ENCODE assay signal across 17 cellular contexts in genomic region chrX:101416691-101417090, GRCh38. TPM values are rescaled to one million over a fixed set of nuclear protein-coding genes. Genes with fewer than 3 reads are reported as not detected.
A peak's percentile ranks its signal among the peaks of the same experiment; 100 is the strongest.
DNase-seq lines count a peak whose midpoint lies in the region; ATAC-seq and TF ChIP-seq lines count a peak whose summit lies in the region.
"Had no signal": no experiment of that assay in that cellular context is flagged by ENCODE, and none has a peak within 500 bp of the region (broad histone marks: within the 10 kb centered on the region; RNA-seq: fewer than 3 reads in every experiment).

No MANE protein-coding gene starts in this region.

- H3K4me1 Mint-ChIP-seq in CD4-positive, alpha-beta T cell (ENCODE audit: low read depth): peaks cover 67% of the 10 kb centered on the region
- peaks cover 39 to 59% (median 39%) of the 10 kb centered on the region in 3 donors for H3K4me1 Mint-ChIP-seq in T-cell
- peaks cover 33 to 50% of the 10 kb centered on the region in 2 donors for H3K4me1 Mint-ChIP-seq in natural killer cell treated with Interleukin-12 subunit alpha and Interleukin-12 subunit beta and Interleukin-15 and Interleukin-18, amount 100 ng/mL, for 72 hours (ENCODE audit: low read depth in 2 of 2)

- no peaks in the 10 kb centered on the region for H3K27me3 ChIP-seq in CD4-positive, alpha-beta T cell (ENCODE audit: control insufficient read depth, insufficient read depth, low read length)
- H3K27me3 ChIP-seq in dorsolateral prefrontal cortex: peaks cover 0 to 82% (median 31%) of the 10 kb centered on the region in 45 donors
- H3K27me3 ChIP-seq: cardiac muscle cell, right lobe of liver had no signal

- no peak overlapping the region for H3K4me3 ChIP-seq in dorsolateral prefrontal cortex
- H3K4me3 ChIP-seq: cardiac muscle cell, right lobe of liver had no signal

- intact Hi-C loops in CD4-positive, alpha-beta T cell (cut with DNase I, micrococcal nuclease): loop anchor here (5.0 to 10.0 kb wide), 6 partner anchors 69 to 1446 kb away; partner anchors contain the start of genes ZMAT1 (in 2 of the 2), GPRASP1 (in 1 of the 2) and TIMM8A (in 1 of the 2)
- intact Hi-C loops in dorsolateral prefrontal cortex (cut with DNase I): loop anchor here (5.0 kb wide), 1 partner anchor 381 kb away; no protein-coding TSS in a partner anchor

- no peak overlapping the region for H3K27ac ChIP-seq in CD4-positive, alpha-beta T cell (ENCODE audit: low read depth, low read length)
- H3K27ac ChIP-seq in dorsolateral prefrontal cortex: peak overlapping the region in 39 of 59 donors; percentile 67 to 99 (median 93)

- ATAC-seq in CD4-positive, alpha-beta T cell (ENCODE audit: poor library complexity): no peak
- ATAC-seq in T-cell (replicated peaks in 1 of 4) (no peak), GM21717 (IDR thresholded peaks at IDR 0.05; ENCODE audit: unreplicated experiment) (no peak), HG02678 (IDR thresholded peaks at IDR 0.05; ENCODE audit: unreplicated experiment) (no peak), GM21737 (IDR thresholded peaks at IDR 0.05; ENCODE audit: unreplicated experiment) (no peak)
- no peak for ATAC-seq in natural killer cell treated with Interleukin-12 subunit alpha and Interleukin-12 subunit beta and Interleukin-15 and Interleukin-18, amount 100 ng/mL, for 72 hours
- ATAC-seq: right lobe of liver had no signal

- no peak for TF ChIP-seq CTCF in CD4-positive, alpha-beta T cell (IDR thresholded peaks at IDR 0.05)
- no peak for TF ChIP-seq CTCF in dorsolateral prefrontal cortex (IDR thresholded peaks at IDR 0.05 in 54 of 56, conservative IDR thresholded peaks at IDR 0.05 in 2 of 56; ENCODE audit: low read depth in 1 of 56, partially characterized antibody in 56 of 56)

- CTCF ChIA-PET in CD4-positive, alpha-beta T cell (lab: Charles Lee): interaction anchor here (2.9 kb wide), 1 partner anchor 26 kb away, joined by 12 read pairs; the partner anchor contains the start of gene RPL36A
- CTCF ChIA-PET in T-cell (lab: Charles Lee): interaction anchor here (0.6 to 1.0 kb wide), 7 partner anchors 14 to 1484 kb away, joined by 3 to 10 read pairs (median 5); no protein-coding TSS in a partner anchor

- no peak for DNase-seq in CD4-positive, alpha-beta T cell
- DNase-seq in T-cell (no peak), dorsolateral prefrontal cortex (no peak)
- no peak for DNase-seq in natural killer cell treated with Interleukin-12 subunit alpha and Interleukin-12 subunit beta and Interleukin-15 and Interleukin-18, amount 100 ng/mL, for 72 hours (ENCODE audit: low spot score)
- DNase-seq in stimulated activated CD4-positive, alpha-beta T cell treated with anti-CD3 and anti-CD28 coated beads, Interleukin-4, amount 100 ng/mL, for 24 hours: no peak
- DNase-seq: activated naive CD8-positive, alpha-beta T cell treated with anti-CD3 and anti-CD28 coated beads, Interleukin-2, amount 10 ng/mL, durations not matched to agents 7 days and 5 days; effector CD4-positive, alpha-beta T cell; kidney; NCI-H1694; right lobe of liver; stimulated activated CD4-positive, alpha-beta T cell treated with anti-CD3 and anti-CD28 coated beads, Interleukin-2, amount 100 ng/mL, for 24 hours had no signal

- peak overlapping the region; percentile 94 for H3K4me3 Mint-ChIP-seq in CD4-positive, alpha-beta T cell
- peak overlapping the region in 2 of 3 donors; percentile 37 to 94 for H3K4me3 Mint-ChIP-seq in T-cell
- H3K4me3 Mint-ChIP-seq in natural killer cell treated with Interleukin-12 subunit alpha and Interleukin-12 subunit beta and Interleukin-15 and Interleukin-18, amount 100 ng/mL, for 72 hours: peak overlapping the region; percentile 88

- no peaks in the 10 kb centered on the region for H3K9me3 Mint-ChIP-seq in CD4-positive, alpha-beta T cell
- H3K9me3 Mint-ChIP-seq in T-cell: no peaks in the 10 kb centered on the region
- no peaks in the 10 kb centered on the region for H3K9me3 Mint-ChIP-seq in natural killer cell treated with Interleukin-12 subunit alpha and Interleukin-12 subunit beta and Interleukin-15 and Interleukin-18, amount 100 ng/mL, for 72 hours
- H3K9me3 Mint-ChIP-seq: activated naive CD8-positive, alpha-beta T cell treated with anti-CD3 and anti-CD28 coated beads, Interleukin-2, amount 10 ng/mL, durations not matched to agents 7 days and 5 days had no signal

- H3K36me3 Mint-ChIP-seq in CD4-positive, alpha-beta T cell (ENCODE audit: low read depth): peaks cover 48% of the 10 kb centered on the region
- H3K36me3 Mint-ChIP-seq in T-cell: peaks cover 19% of the 10 kb centered on the region
- peaks cover 9% of the 10 kb centered on the region for H3K36me3 Mint-ChIP-seq in natural killer cell treated with Interleukin-12 subunit alpha and Interleukin-12 subunit beta and Interleukin-15 and Interleukin-18, amount 100 ng/mL, for 72 hours

- no peaks in the 10 kb centered on the region for H3K9me3 ChIP-seq in CD4-positive, alpha-beta T cell (ENCODE audit: control insufficient read depth, low read length)
- H3K9me3 ChIP-seq: right lobe of liver had no signal

- H3K27ac Mint-ChIP-seq in CD4-positive, alpha-beta T cell: peak overlapping the region; percentile 96
- peak overlapping the region; percentile 67 to 91 for H3K27ac Mint-ChIP-seq in T-cell
- peak overlapping the region; percentile 97 to 98 for H3K27ac Mint-ChIP-seq in natural killer cell treated with Interleukin-12 subunit alpha and Interleukin-12 subunit beta and Interleukin-15 and Interleukin-18, amount 100 ng/mL, for 72 hours

- no peaks in the 10 kb centered on the region for H3K27me3 Mint-ChIP-seq in CD4-positive, alpha-beta T cell
- peaks cover 0 to 19% of the 10 kb centered on the region in 2 donors for H3K27me3 Mint-ChIP-seq in T-cell
- H3K27me3 Mint-ChIP-seq in natural killer cell treated with Interleukin-12 subunit alpha and Interleukin-12 subunit beta and Interleukin-15 and Interleukin-18, amount 100 ng/mL, for 72 hours: peaks cover 0 to 13% of the 10 kb centered on the region in 2 donors
- H3K27me3 Mint-ChIP-seq: activated naive CD8-positive, alpha-beta T cell treated with anti-CD3 and anti-CD28 coated beads, Interleukin-2, amount 10 ng/mL, durations not matched to agents 7 days and 5 days had no signal

- POLR2A ChIA-PET in CD4-positive, alpha-beta T cell (lab: Charles Lee): interaction anchor here (2.2 to 3.5 kb wide), 3 partner anchors 26 to 515 kb away, joined by 5 to 16 read pairs (median 12); partner anchors contain the start of genes ARMCX4, RPL36A and ZMAT1
- POLR2A ChIA-PET in T-cell (lab: Charles Lee): interaction anchor here in 1 of 2 donors (0.6 to 0.9 kb wide), 2 partner anchors 12 to 155 kb away, joined by 3 to 5 read pairs; no protein-coding TSS in a partner anchor

RNA-seq across cellular contexts. Expression of gene HNRNPH2, which starts 8.7 kb away (rescaled TPM):
- 10 to 100 TPM; 50.9 to 51.4 TPM for total RNA-seq in CD4-positive, alpha-beta T cell
- 10 to 100 TPM; 32.4 to 39.5 (median 36.0) TPM for total RNA-seq in T-cell
- total RNA-seq in dorsolateral prefrontal cortex: 100 to 1,000 TPM in 8 of 120 experiments, 10 to 100 TPM in 112; 46.4 to 112 (median 81.5) TPM
- 10 to 100 TPM; 34.0 to 43.8 TPM for total RNA-seq in natural killer cell treated with Interleukin-12 subunit alpha and Interleukin-12 subunit beta and Interleukin-15 and Interleukin-18, amount 100 ng/mL, for 72 hours

RNA-seq across cellular contexts. Expression of gene GLA, which starts 9.0 kb away (rescaled TPM):
- 10 to 100 TPM; 26.6 to 26.8 TPM for total RNA-seq in CD4-positive, alpha-beta T cell
- total RNA-seq in T-cell (10 to 100 TPM; 11.3 to 22.5 (median 14.9) TPM), dorsolateral prefrontal cortex (10 to 100 TPM in 117 of 120 experiments, 1 to 10 TPM in 3; 8.9 to 38.7 (median 15.0) TPM)
- total RNA-seq in natural killer cell treated with Interleukin-12 subunit alpha and Interleukin-12 subunit beta and Interleukin-15 and Interleukin-18, amount 100 ng/mL, for 72 hours: 10 to 100 TPM; 42.1 to 58.2 TPM

RNA-seq across cellular contexts. Expression of gene RPL36A, which starts 25.9 kb away (rescaled TPM):
- 100 to 1,000 TPM; 417 to 536 TPM for total RNA-seq in CD4-positive, alpha-beta T cell
- 100 to 1,000 TPM; 183 to 509 (median 431) TPM for total RNA-seq in T-cell
- total RNA-seq in dorsolateral prefrontal cortex: 100 to 1,000 TPM in 21 of 120 experiments, 10 to 100 TPM in 99; 23.1 to 180 (median 63.0) TPM
- total RNA-seq in natural killer cell treated with Interleukin-12 subunit alpha and Interleukin-12 subunit beta and Interleukin-15 and Interleukin-18, amount 100 ng/mL, for 72 hours: 100 to 1,000 TPM in 1 of 2 donors, 10 to 100 TPM in 1; 62.9 to 148 TPM

RNA-seq across cellular contexts. Expression of gene BTK, which starts 30.7 kb away (rescaled TPM):
- under 1 TPM; 0.42 to 0.49 TPM for total RNA-seq in CD4-positive, alpha-beta T cell
- total RNA-seq in T-cell (1 to 10 TPM; 1.6 to 9.5 (median 4.1) TPM), dorsolateral prefrontal cortex (10 to 100 TPM in 3 of 120 experiments, 1 to 10 TPM in 117; 1.5 to 11.7 (median 4.6) TPM)
- 1 to 10 TPM in 1 of 2 donors, under 1 TPM in 1; 0.38 to 7.2 TPM for total RNA-seq in natural killer cell treated with Interleukin-12 subunit alpha and Interleukin-12 subunit beta and Interleukin-15 and Interleukin-18, amount 100 ng/mL, for 72 hours
- total RNA-seq: fibroblast of lung, G401 had no signal
